Comparison of ENCODE assay signal across 12 cellular contexts in genomic region chr1:42951588-42951987, GRCh38. TPM values are rescaled to one million over a fixed set of nuclear protein-coding genes. Genes with fewer than 3 reads are reported as not detected.
DNase-seq lines count a peak whose midpoint lies in the region; ATAC-seq and TF ChIP-seq lines count a peak whose summit lies in the region.
"Had no signal": no experiment of that assay in that cellular context is flagged by ENCODE, and none has a peak within 500 bp of the region (broad histone marks: within the 10 kb centered on the region; RNA-seq: fewer than 3 reads in every experiment).

No MANE protein-coding gene starts in this region.

- H2AFZ ChIP-seq in IMR-90 (replicated peaks; ENCODE audit: low read length, poor library complexity): no peak overlapping the region

- POLR2A ChIA-PET in IMR-90 (lab: Charles Lee; ENCODE audit: unreplicated experiment): interaction anchor here (1.0 kb wide), 1 partner anchor 113 kb away, joined by 4 read pairs; no protein-coding TSS in a partner anchor

- peak overlapping the region in 1 of 2 experiments; percentile 58; a peak in 1 of 4 replicates for H4K8ac ChIP-seq in IMR-90 (ENCODE audit: low read depth in 2 of 2, low read length in 2 of 2)

- no peak for TF ChIP-seq POLR2A in IMR-90 (IDR thresholded peaks at IDR 0.05; ENCODE audit: low read depth, low read length)

- H2BK5ac ChIP-seq in IMR-90 (ENCODE audit: low read depth, low read length, poor library complexity, severe bottlenecking): peak overlapping the region; percentile 67

- no peak overlapping the region for H3K18ac ChIP-seq in IMR-90 (ENCODE audit: low read depth, low read length)

- H2BK120ac ChIP-seq in IMR-90 (ENCODE audit: low read depth, low read length): peak overlapping the region; percentile 23; the same call in 1 of the 2 replicates

- 0 out of 2 replicates have a peak overlapping the region, but pooled peaks have one; percentile 38 for H3K14ac ChIP-seq in IMR-90 (replicated peaks; ENCODE audit: low read depth, low read length)

- peaks cover 0 to 55% of the 10 kb centered on the region in 2 experiments; a peak in 3 of 4 replicates for H3K79me1 ChIP-seq in IMR-90 (ENCODE audit: low read depth in 1 of 2, low read length in 2 of 2)

- H2AK9ac ChIP-seq in IMR-90 (replicated peaks; ENCODE audit: low read depth, low read length, poor library complexity): no peak overlapping the region

- H4K20me1 ChIP-seq in IMR-90 (ENCODE audit: insufficient read depth, low read length): peaks cover 86% of the 10 kb centered on the region

- H3K27ac Mint-ChIP-seq in activated naive CD8-positive, alpha-beta T cell treated with anti-CD3 and anti-CD28 coated beads for 36 hours: peak overlapping the region; percentile 70
- peak overlapping the region in 2 of 3 experiments; percentile 16 to 71 for H3K27ac Mint-ChIP-seq in nephron

- intact Hi-C loops in IMR-90 (cut with micrococcal nuclease): no loop called here

- H3K9me3 Mint-ChIP-seq in activated naive CD8-positive, alpha-beta T cell treated with anti-CD3 and anti-CD28 coated beads for 36 hours: no peaks in the 10 kb centered on the region
- no peaks in the 10 kb centered on the region for H3K9me3 Mint-ChIP-seq in nephron

- no peak overlapping the region for H2BK15ac ChIP-seq in IMR-90 (ENCODE audit: low read depth, low read length)

- no peak overlapping the region for H4K5ac ChIP-seq in IMR-90 (ENCODE audit: low read depth, low read length)

- no peak overlapping the region for H3K4me3 Mint-ChIP-seq in activated naive CD8-positive, alpha-beta T cell treated with anti-CD3 and anti-CD28 coated beads for 36 hours
- H3K4me3 Mint-ChIP-seq in nephron: peak overlapping the region in 1 of 3 experiments; percentile 25

- H3K23ac ChIP-seq in IMR-90 (ENCODE audit: low read depth, low read length): peak overlapping the region; percentile 63; the same call in 1 of the 2 replicates

- peaks cover 54% of the 10 kb centered on the region for H3K4me1 ChIP-seq in IMR-90 (ENCODE audit: control insufficient read depth, insufficient read depth, low read length)

- H3K4me1 Mint-ChIP-seq in activated naive CD8-positive, alpha-beta T cell treated with anti-CD3 and anti-CD28 coated beads for 36 hours: peaks cover 73% of the 10 kb centered on the region
- peaks cover 42% of the 10 kb centered on the region for H3K4me1 Mint-ChIP-seq in nephron

- peaks cover 45% of the 10 kb centered on the region for H3K36me3 Mint-ChIP-seq in activated naive CD8-positive, alpha-beta T cell treated with anti-CD3 and anti-CD28 coated beads for 36 hours
- H3K36me3 Mint-ChIP-seq in nephron (ENCODE audit: low read depth): peaks cover 13% of the 10 kb centered on the region

- peak; percentile 20 for DNase-seq in NK-92 treated with Interleukin-12 subunit alpha and Interleukin-12 subunit beta, amount 100 ng/mL, for 24 hours (lab: John Stamatoyannopoulos, UW)
- DNase-seq in NK-92 (lab: John Stamatoyannopoulos, UW; ENCODE audit: unreplicated experiment) (no peak), IMR-90 (no peak), kidney glomerular epithelial cell (lab: John Stamatoyannopoulos, UW) (no peak), NCI-H82 (lab: John Stamatoyannopoulos, UW) (no peak)
- DNase-seq in activated naive CD8-positive, alpha-beta T cell treated with anti-CD3 and anti-CD28 coated beads for 36 hours: no peak
- DNase-seq: 8988T, amniotic stem cell, GOT3 had no signal

- BruUV-seq in IMR-90 (replicated peaks; lab: Mats Ljungman, UMichigan): no TSS peak

- dilution Hi-C loops in IMR-90 (cut with HindIII; ENCODE audit: low sequenced_read_pairs, unreplicated experiment): no loop called here

- H3K27me3 Mint-ChIP-seq in activated naive CD8-positive, alpha-beta T cell treated with anti-CD3 and anti-CD28 coated beads for 36 hours: no peaks in the 10 kb centered on the region
- H3K27me3 Mint-ChIP-seq in nephron (ENCODE audit: low read depth): peaks cover 4% of the 10 kb centered on the region

- CTCF ChIA-PET in IMR-90 (lab: Yijun Ruan, JAX): no interaction called here

- TF ChIP-seq CTCF in IMR-90 (conservative IDR thresholded peaks at IDR 0.05; ENCODE audit: low read depth, low read length): no peak
- TF ChIP-seq CTCF in nephron (IDR thresholded peaks at IDR 0.05; ENCODE audit: unreplicated experiment in 3 of 3): no peak

- in situ Hi-C loops in IMR-90 (cut with MboI; ENCODE audit: low sequenced_read_pairs): no loop called here

- no peaks in the 10 kb centered on the region for H3K27me3 ChIP-seq in IMR-90 (ENCODE audit: control insufficient read depth, insufficient read depth, low read length)
- H3K27me3 ChIP-seq: foreskin keratinocyte had no signal

- H3K56ac ChIP-seq in IMR-90 (ENCODE audit: extremely low read depth, insufficient read depth, low read length): no peak overlapping the region

- no peaks in the 10 kb centered on the region for H3K9me3 ChIP-seq in IMR-90 (ENCODE audit: control insufficient read depth, insufficient read depth, low read length)

- H3K4me3 ChIP-seq in IMR-90 (ENCODE audit: insufficient read depth, low read depth, low read length): no peak overlapping the region

- no peak overlapping the region for H3K27ac ChIP-seq in IMR-90 (ENCODE audit: insufficient read depth, low read length)
- H3K27ac ChIP-seq: foreskin keratinocyte had no signal

- H3K4me2 ChIP-seq in IMR-90 (ENCODE audit: low read depth, low read length): no peak overlapping the region

- no CpG with 5 or more reads among the region's 1 CpG for WGBS in IMR-90 (ENCODE audit: extremely low coverage in 2 of 2, insufficient read length in 1 of 2), 2 experiments

- peaks cover 48% of the 10 kb centered on the region for H3K36me3 ChIP-seq in IMR-90 (ENCODE audit: control insufficient read depth, insufficient read depth, low read length)

- peak overlapping the region; percentile 74 for H2AK5ac ChIP-seq in IMR-90 (ENCODE audit: low read depth, low read length)

- no peak overlapping the region; the same call in 1 of the 2 replicates for H3K9ac ChIP-seq in IMR-90 (ENCODE audit: low read depth, low read length)

- H4K91ac ChIP-seq in IMR-90 (ENCODE audit: insufficient read depth, low read depth, low read length): no peak overlapping the region

- peaks cover 47% of the 10 kb centered on the region for H3K9me1 ChIP-seq in IMR-90 (ENCODE audit: insufficient read depth, low read length)

- peak overlapping the region; percentile 38; the same call in 1 of the 2 replicates for H2BK20ac ChIP-seq in IMR-90 (ENCODE audit: low read depth, low read length)

- TF ChIP-seq RAD21 in IMR-90 (IDR thresholded peaks at IDR 0.05; ENCODE audit: low read length): no peak

- H3K4ac ChIP-seq in IMR-90 (ENCODE audit: low read depth, low read length): peak overlapping the region; percentile 84

- ATAC-seq in IMR-90 (ENCODE audit: low read depth) (no peak), GM19324 (IDR thresholded peaks at IDR 0.05; ENCODE audit: low FRiP score, unreplicated experiment) (no peak)

TF ChIP-seq in IMR-90, 13 proteins besides CTCF, POLR2A, EP300 and RAD21:
- TF ChIP-seq MAFK (IDR thresholded peaks at IDR 0.05; ENCODE audit: low read depth, low read length) (no peak), NFE2L2 (IDR thresholded peaks at IDR 0.05; ENCODE audit: low read depth, low read length) (no peak), SMC3 (IDR thresholded peaks at IDR 0.05; ENCODE audit: low read depth, low read length) (no peak), BHLHE40 (IDR thresholded peaks at IDR 0.05; ENCODE audit: low read depth, low read length) (no peak), FOS (IDR thresholded peaks at IDR 0.05; ENCODE audit: low read depth, low read length) (no peak), ELK1 (IDR thresholded peaks at IDR 0.05; ENCODE audit: borderline replicate concordance, low read depth, low read length) (no peak), USF2 (IDR thresholded peaks at IDR 0.05; ENCODE audit: low read depth, low read length) (no peak)

RNA-seq across cellular contexts. Expression of gene SLC2A1, which starts 7.1 kb away (rescaled TPM):
- total RNA-seq in IMR-90 (2012; rRNA removed): 203 and 395 TPM in 2 replicates
- 200 and 208 TPM in 2 replicates for polyA plus RNA-seq in IMR-90 (2012; rRNA removed)
- 557 and 944 TPM in 2 replicates for polyA plus RNA-seq in IMR-90 (2012; cell fraction: cytosol; rRNA removed)
- 202 and 690 TPM in 2 replicates for polyA plus RNA-seq in IMR-90 (2012; cell fraction: nucleus; rRNA removed; ENCODE audit: low replicate concordance)
- 100 to 1,000 TPM; 105 to 114 TPM for total RNA-seq in activated naive CD8-positive, alpha-beta T cell treated with anti-CD3 and anti-CD28 coated beads for 36 hours
